In genomic region chr7:75579899-75580298, GRCh38 we compare ENCODE assay signal across 1 cellular context.
TF ChIP-seq lines count a peak whose summit lies in the region.

No MANE protein-coding gene starts in this region.

TF ChIP-seq in H1, 55 proteins besides CTCF, POLR2A, EP300 and RAD21:
- TF ChIP-seq SRF (IDR thresholded peaks at IDR 0.05; ENCODE audit: low read depth, low read length) (no peak), SIN3A (conservative IDR thresholded peaks at IDR 0.05 in 1 of 2, IDR thresholded peaks at IDR 0.05 in 1 of 2; ENCODE audit: low read depth in 1 of 2, low read length in 2 of 2) (no peak), TAF7 (optimal IDR thresholded peaks at IDR 0.05; ENCODE audit: borderline replicate concordance, low read depth, low read length) (no peak)
